In the genomic region with DNA sequence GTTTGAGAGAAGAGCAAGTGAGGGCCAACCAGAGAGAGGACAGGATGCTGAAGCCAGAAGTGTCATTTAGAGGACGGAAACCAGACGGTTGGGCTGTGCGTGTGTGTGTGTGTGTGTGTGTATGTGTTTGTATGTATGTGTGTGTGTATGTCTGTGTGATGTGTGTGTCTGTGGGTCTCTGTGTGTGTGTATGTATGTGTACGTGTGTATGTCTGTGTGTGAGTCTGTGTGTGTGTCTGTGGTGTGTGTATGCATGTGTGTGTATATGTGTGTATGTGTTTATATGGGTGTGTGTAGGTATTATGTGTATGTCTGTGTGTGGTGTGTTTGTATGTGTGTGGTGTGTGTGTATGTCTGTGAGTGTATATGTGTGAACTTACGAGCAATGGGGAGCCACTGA, we compare ENCODE assay signal across 28 cellular contexts.
DNase-seq lines count a peak whose midpoint lies in the region; ATAC-seq and TF ChIP-seq lines count a peak whose summit lies in the region.
"Had no signal": no experiment of that assay in that cellular context is flagged by ENCODE, and none has a peak within 500 bp of the region (broad histone marks: within the 10 kb centered on the region; RNA-seq: fewer than 3 reads in every experiment).

No MANE protein-coding gene starts in this region.

- H3K4me3 Mint-ChIP-seq in activated naive CD8-positive, alpha-beta T cell treated with anti-CD3 and anti-CD28 coated beads, Interleukin-2, amount 50 U/mL, for 24 hours, result no peak overlapping the region
- H3K4me3 Mint-ChIP-seq in activated naive CD8-positive, alpha-beta T cell treated with anti-CD3 and anti-CD28 coated beads for 36 hours, result no peak overlapping the region
- H3K4me3 Mint-ChIP-seq: CD14-positive monocyte; CD8-positive, alpha-beta memory T cell had no signal

- H3K79me2 ChIP-seq in GM23248 (ENCODE audit: insufficient read depth), result no peaks in the 10 kb centered on the region

- H3K27me3 Mint-ChIP-seq in activated naive CD8-positive, alpha-beta T cell treated with anti-CD3 and anti-CD28 coated beads, Interleukin-2, amount 50 U/mL, for 24 hours, result peaks cover 23% of the 10 kb centered on the region
- peaks cover 28% of the 10 kb centered on the region for H3K27me3 Mint-ChIP-seq in activated naive CD8-positive, alpha-beta T cell treated with anti-CD3 and anti-CD28 coated beads for 36 hours

- peak; percentile 28 for ATAC-seq in activated naive CD8-positive, alpha-beta T cell treated with anti-CD3 and anti-CD28 coated beads, Interleukin-2, amount 50 U/mL, for 24 hours
- ATAC-seq in upper lobe of right lung, result no peak
- no peak for ATAC-seq in HG03460 (IDR thresholded peaks at IDR 0.05; ENCODE audit: unreplicated experiment)
- ATAC-seq: GM12878, HCT116, Panc1 had no signal

- H3K36me3 ChIP-seq in left ventricle myocardium inferior, result no peaks in the 10 kb centered on the region
- no peaks in the 10 kb centered on the region for H3K36me3 ChIP-seq in upper lobe of right lung
- H3K36me3 ChIP-seq in GM23248 (ENCODE audit: low read depth), result no peaks in the 10 kb centered on the region
- H3K36me3 ChIP-seq: BE2C had no signal

- TF ChIP-seq CTCF in left ventricle myocardium inferior (IDR thresholded peaks at IDR 0.05; ENCODE audit: borderline replicate concordance) (no peak), upper lobe of right lung (IDR thresholded peaks at IDR 0.05) (no peak)

- peaks cover 2% of the 10 kb centered on the region for H3F3A ChIP-seq in GM23248 (ENCODE audit: insufficient read depth)

- H3K4me2 ChIP-seq in GM23248 (ENCODE audit: unreplicated experiment), result no peak overlapping the region
- H3K4me2 ChIP-seq: KMS-11, SK-N-SH had no signal

- H3K36me3 Mint-ChIP-seq in activated naive CD8-positive, alpha-beta T cell treated with anti-CD3 and anti-CD28 coated beads, Interleukin-2, amount 50 U/mL, for 24 hours (ENCODE audit: low read depth), result no peaks in the 10 kb centered on the region
- H3K36me3 Mint-ChIP-seq in activated naive CD8-positive, alpha-beta T cell treated with anti-CD3 and anti-CD28 coated beads for 36 hours, result no peaks in the 10 kb centered on the region
- H3K36me3 Mint-ChIP-seq: CD14-positive monocyte; CD8-positive, alpha-beta memory T cell had no signal

- H3K9me3 ChIP-seq in left ventricle myocardium inferior (replicated peaks), result no peaks in the 10 kb centered on the region
- H3K9me3 ChIP-seq in upper lobe of right lung, result no peaks in the 10 kb centered on the region
- no peaks in the 10 kb centered on the region for H3K9me3 ChIP-seq in GM23248 (ENCODE audit: low read depth)
- H3K9me3 ChIP-seq: BE2C, SK-N-SH had no signal

- H3K27ac Mint-ChIP-seq in activated naive CD8-positive, alpha-beta T cell treated with anti-CD3 and anti-CD28 coated beads, Interleukin-2, amount 50 U/mL, for 24 hours, result no peak overlapping the region
- no peak overlapping the region for H3K27ac Mint-ChIP-seq in activated naive CD8-positive, alpha-beta T cell treated with anti-CD3 and anti-CD28 coated beads for 36 hours
- H3K27ac Mint-ChIP-seq: CD14-positive monocyte; CD8-positive, alpha-beta memory T cell had no signal

- no peaks in the 10 kb centered on the region for H3K9me3 Mint-ChIP-seq in activated naive CD8-positive, alpha-beta T cell treated with anti-CD3 and anti-CD28 coated beads, Interleukin-2, amount 50 U/mL, for 24 hours
- no peaks in the 10 kb centered on the region for H3K9me3 Mint-ChIP-seq in activated naive CD8-positive, alpha-beta T cell treated with anti-CD3 and anti-CD28 coated beads for 36 hours
- H3K9me3 Mint-ChIP-seq: CD8-positive, alpha-beta memory T cell had no signal

- H2AFZ ChIP-seq in GM23248, result no peak overlapping the region

- DNase-seq in activated naive CD8-positive, alpha-beta T cell treated with anti-CD3 and anti-CD28 coated beads, Interleukin-2, amount 50 U/mL, for 24 hours, result no peak
- DNase-seq in activated naive CD8-positive, alpha-beta T cell treated with anti-CD3 and anti-CD28 coated beads for 36 hours, result no peak
- DNase-seq in Jurkat, Clone E6-1 (ENCODE audit: low read depth, low spot score), result peak; percentile 11
- no peak for DNase-seq in left ventricle myocardium inferior
- DNase-seq in upper lobe of right lung, result peak; percentile 26
- DNase-seq in GM23248, result no peak
- no peak for DNase-seq in NCI-H524 treated with DMSO at 0.1 percent for 48 hours (lab: John Stamatoyannopoulos, UW)
- DNase-seq: 8988T; ACHN; BE2C; CD8-positive, alpha-beta memory T cell; DMS 273 treated with DMSO at 0.1 percent for 48 hours; EL; GDM1; MM.1S; NCI-H1417; NCI-H1694; NCI-H2081 treated with DMSO at 0.1 percent for 48 hours; NCI-H2171; NCI-H226; NCI-H510A; SK-N-SH had no signal

- H3K27me3 ChIP-seq in left ventricle myocardium inferior (ENCODE audit: low read depth), result peaks cover 58% of the 10 kb centered on the region
- H3K27me3 ChIP-seq in upper lobe of right lung, result peaks cover 52% of the 10 kb centered on the region
- H3K27me3 ChIP-seq in GM23248 (replicated peaks; ENCODE audit: insufficient read depth), result peaks cover 90% of the 10 kb centered on the region

- H3K4me1 Mint-ChIP-seq in activated naive CD8-positive, alpha-beta T cell treated with anti-CD3 and anti-CD28 coated beads, Interleukin-2, amount 50 U/mL, for 24 hours, result no peaks in the 10 kb centered on the region
- no peaks in the 10 kb centered on the region for H3K4me1 Mint-ChIP-seq in activated naive CD8-positive, alpha-beta T cell treated with anti-CD3 and anti-CD28 coated beads for 36 hours
- H3K4me1 Mint-ChIP-seq: CD14-positive monocyte; CD8-positive, alpha-beta memory T cell had no signal

- in situ Hi-C loops in GM23248 (cut with MboI), result no loop called here

- intact Hi-C loops in left ventricle myocardium inferior (cut with micrococcal nuclease) (no loop called here), upper lobe of right lung (cut with DNase I) (no loop called here)

- no peaks in the 10 kb centered on the region for H4K20me1 ChIP-seq in GM23248 (ENCODE audit: insufficient read depth)

- peaks cover 18% of the 10 kb centered on the region for H3K4me1 ChIP-seq in left ventricle myocardium inferior
- no peaks in the 10 kb centered on the region for H3K4me1 ChIP-seq in upper lobe of right lung
- no peaks in the 10 kb centered on the region for H3K4me1 ChIP-seq in GM23248 (ENCODE audit: insufficient read depth)
- H3K4me1 ChIP-seq: BE2C had no signal

- no peak overlapping the region for H3K9ac ChIP-seq in GM23248
- H3K9ac ChIP-seq: KMS-11, SK-N-SH had no signal

- H3K9me2 ChIP-seq in GM23248 (ENCODE audit: insufficient read depth), result no peaks in the 10 kb centered on the region
- H3K9me2 ChIP-seq: SK-N-SH had no signal

- H3K27ac ChIP-seq in left ventricle myocardium inferior (replicated peaks), result peak overlapping the region; percentile 66
- H3K27ac ChIP-seq in upper lobe of right lung, result no peak overlapping the region
- H3K27ac ChIP-seq in GM23248, result no peak overlapping the region
- H3K27ac ChIP-seq: KMS-11 had no signal

- WGBS in GM23248 (ENCODE audit: low coverage in 1 of 2, low lambda C conversion rate in 2 of 2, missing lambda C conversion rate in 2 of 2), 2 experiments, result 19 to 20% methylated on average over 5 of the region's 5 CpGs

- no peak overlapping the region for H3K4me3 ChIP-seq in Jurkat, Clone E6-1 (ENCODE audit: low read length)
- H3K4me3 ChIP-seq in left ventricle myocardium inferior (peak overlapping the region; percentile 9), upper lobe of right lung (no peak overlapping the region), GM23248 (no peak overlapping the region)
- H3K4me3 ChIP-seq: GM12878 had no signal

Comparison
In these comparisons a context has a peak if more than half of its experiments do, and no peak if none do; other contexts are left out.
1. DNase-seq: peak in Jurkat, Clone E6-1 (single experiment) and upper lobe of right lung (single experiment); none in activated naive CD8-positive, alpha-beta T cell treated with anti-CD3 and anti-CD28 coated beads, Interleukin-2, amount 50 U/mL, for 24 hours (single experiment), activated naive CD8-positive, alpha-beta T cell treated with anti-CD3 and anti-CD28 coated beads for 36 hours (single experiment), left ventricle myocardium inferior (single experiment), GM23248 (single experiment) and NCI-H524 treated with DMSO at 0.1 percent for 48 hours (single experiment).